Comparison of ENCODE assay signal across 39 cellular contexts in the genomic region with DNA sequence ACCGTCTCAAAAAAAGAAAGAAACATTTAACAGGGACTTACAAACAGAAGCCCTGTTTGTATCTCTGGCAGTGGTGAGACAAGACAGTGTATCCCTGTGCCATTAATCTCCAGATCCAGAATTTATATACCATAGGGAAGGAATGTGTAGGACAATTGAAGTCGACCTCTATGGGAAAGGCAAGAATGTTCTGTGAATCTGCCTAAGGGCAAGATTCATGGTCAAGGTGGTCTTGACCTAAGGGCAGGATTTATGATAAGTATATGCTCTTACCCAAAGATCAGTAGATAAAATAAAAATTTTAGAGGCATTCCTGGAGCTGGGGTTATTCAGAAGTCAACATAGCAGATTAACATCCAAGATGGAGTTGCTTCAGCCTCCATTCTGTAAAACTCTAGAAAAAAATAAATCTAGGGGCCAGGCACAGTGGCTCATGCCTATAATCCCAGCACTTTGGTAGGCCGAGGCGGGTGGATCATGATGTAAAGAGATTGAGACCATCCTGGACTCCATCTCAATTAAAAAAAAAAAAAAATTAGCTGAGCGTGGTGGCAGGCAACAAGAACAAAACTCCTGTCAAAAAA. TPM values are rescaled to one million over a fixed set of nuclear protein-coding genes. Genes with fewer than 3 reads are reported as not detected.
"Had no signal": no experiment of that assay in that cellular context is flagged by ENCODE, and none has a peak within 500 bp of the region (broad histone marks: within the 10 kb centered on the region; RNA-seq: fewer than 3 reads in every experiment).

No MANE protein-coding gene starts in this region.

- H3K36me3 Mint-ChIP-seq: activated CD4-positive, alpha-beta memory T cell treated with anti-CD3 and anti-CD28 coated beads for 36 hours; activated naive CD4-positive, alpha-beta T cell treated with anti-CD3 and anti-CD28 coated beads, Interleukin-2, amount 50 U/mL, for 72 hours; activated naive CD8-positive, alpha-beta T cell treated with anti-CD3 and anti-CD28 coated beads for 36 hours had no signal

- H3K27me3 Mint-ChIP-seq: activated B cell treated with CpG ODN at 0.5 μM for 24 hours; activated CD4-positive, alpha-beta memory T cell treated with anti-CD3 and anti-CD28 coated beads for 36 hours; activated CD4-positive, alpha-beta T cell treated with anti-CD3 and anti-CD28 coated beads for 36 hours; activated CD8-positive, alpha-beta T cell treated with anti-CD3 and anti-CD28 coated beads for 36 hours; activated naive CD8-positive, alpha-beta T cell treated with anti-CD3 and anti-CD28 coated beads for 36 hours; activated T-helper 17 cell treated with anti-CD3 and anti-CD28 coated beads, Interleukin-2, amount 50 U/mL, for 72 hours had no signal

- DNase-seq: activated B cell treated with CpG ODN at 0.5 μM for 24 hours; activated CD4-positive, alpha-beta memory T cell treated with anti-CD3 and anti-CD28 coated beads for 36 hours; activated CD4-positive, alpha-beta T cell treated with anti-CD3 and anti-CD28 coated beads for 36 hours; activated CD4-positive, alpha-beta T cell treated with anti-CD3 and anti-CD28 coated beads for 48 hours; activated CD4-positive, alpha-beta T cell treated with anti-CD3 and anti-CD28 coated beads, Interleukin-2, amount 50 U/mL, for 1 hour; activated CD4-positive, alpha-beta T cell treated with anti-CD3 and anti-CD28 coated beads, Interleukin-2, amount 50 U/mL, for 4 hours; activated CD4-positive, CD25-positive, alpha-beta regulatory T cell treated with anti-CD3 and anti-CD28 coated beads, Interleukin-2, amount 50 U/mL, for 72 hours; activated CD8-positive, alpha-beta memory T cell treated with anti-CD3 and anti-CD28 coated beads, Interleukin-2, amount 50 U/mL, for 4 hours; activated CD8-positive, alpha-beta T cell treated with anti-CD3 and anti-CD28 coated beads for 36 hours; activated effector memory CD4-positive, alpha-beta T cell treated with anti-CD3 and anti-CD28 coated beads, Interleukin-2, amount 50 U/mL, for 16 hours; activated gamma-delta T cell treated with Interleukin-2 at 50 U/mL for 16 hours; activated naive CD4-positive, alpha-beta T cell; activated naive CD4-positive, alpha-beta T cell treated with anti-CD3 and anti-CD28 coated beads for 36 hours; activated naive CD4-positive, alpha-beta T cell treated with anti-CD3 and anti-CD28 coated beads, Interleukin-2, amount 50 U/mL, for 16 hours; activated naive CD8-positive, alpha-beta T cell treated with anti-CD3 and anti-CD28 coated beads for 36 hours; activated T-cell treated with anti-CD3 and anti-CD28 coated beads for 4 hours; activated T-cell treated with anti-CD3 and anti-CD28 coated beads, Interleukin-2, amount 50 U/mL, for 1 hour; activated T-cell treated with anti-CD3 and anti-CD28 coated beads, Interleukin-2, amount 50 U/mL, for 4 hours; activated T-cell treated with anti-CD3 and anti-CD28 coated beads, Interleukin-2, amount 50 U/mL, for 72 hours; adrenal gland; amniotic stem cell; aorta; body of pancreas; brain microvascular endothelial cell; central memory CD4-positive, alpha-beta T cell; T-helper 1 cell; T-helper 2 cell; T-helper 9 cell had no signal

- H3K4me1 Mint-ChIP-seq: activated B cell treated with CpG ODN at 0.5 μM for 24 hours; activated CD4-positive, alpha-beta T cell treated with anti-CD3 and anti-CD28 coated beads for 36 hours; activated naive CD8-positive, alpha-beta T cell treated with anti-CD3 and anti-CD28 coated beads for 36 hours had no signal

- H3K27ac Mint-ChIP-seq: activated B cell treated with CpG ODN at 0.5 μM for 24 hours; activated CD4-positive, alpha-beta memory T cell treated with anti-CD3 and anti-CD28 coated beads for 36 hours; activated CD4-positive, alpha-beta T cell treated with anti-CD3 and anti-CD28 coated beads for 36 hours; activated CD8-positive, alpha-beta T cell treated with anti-CD3 and anti-CD28 coated beads for 36 hours; activated naive CD4-positive, alpha-beta T cell treated with anti-CD3 and anti-CD28 coated beads for 36 hours; activated naive CD4-positive, alpha-beta T cell treated with anti-CD3 and anti-CD28 coated beads, Interleukin-2, amount 50 U/mL, for 72 hours; activated naive CD8-positive, alpha-beta T cell treated with anti-CD3 and anti-CD28 coated beads for 36 hours; activated T-cell treated with anti-CD3 and anti-CD28 coated beads, Interleukin-2, amount 50 U/mL, for 72 hours; activated T-helper 1 cell treated with anti-CD3 and anti-CD28 coated beads, Interleukin-12 subunit alpha, Interleukin-12 subunit beta, Interleukin-2, Interleukin-4 antibody, amounts not matched to agents 30 ng/mL and 10 ng/mL and 1 ng/mL, durations not matched to agents 14 hours and 24 hours and 36 hours; activated T-helper 17 cell treated with anti-CD3 and anti-CD28 coated beads, Interleukin-2, amount 50 U/mL, for 72 hours; T-helper 1 cell treated with Interleukin-12 subunit alpha and Interleukin-12 subunit beta and Interleukin-4 antibody, amounts not matched to agents 30 μg/mL and 1 μg/mL, for 36 hours; T-helper 2 cell treated with Interferon-gamma antibody and Interleukin-4, amounts not matched to agents 5 μg/mL and 100 μg/mL, for 36 hours had no signal

- H3K36me3 ChIP-seq: adrenal gland, brain microvascular endothelial cell, breast epithelium had no signal

- H3K4me3 Mint-ChIP-seq: activated B cell treated with CpG ODN at 0.5 μM for 24 hours; activated CD4-positive, alpha-beta memory T cell treated with anti-CD3 and anti-CD28 coated beads for 36 hours; activated CD4-positive, alpha-beta T cell treated with anti-CD3 and anti-CD28 coated beads for 36 hours; activated CD8-positive, alpha-beta T cell treated with anti-CD3 and anti-CD28 coated beads for 36 hours; activated naive CD4-positive, alpha-beta T cell treated with anti-CD3 and anti-CD28 coated beads for 36 hours; activated naive CD8-positive, alpha-beta T cell treated with anti-CD3 and anti-CD28 coated beads for 36 hours; activated T-cell treated with anti-CD3 and anti-CD28 coated beads, Interleukin-2, amount 50 U/mL, for 4 hours; activated T-cell treated with anti-CD3 and anti-CD28 coated beads, Interleukin-2, amount 50 U/mL, for 72 hours; activated T-helper 1 cell treated with anti-CD3 and anti-CD28 coated beads, Interleukin-12 subunit alpha, Interleukin-12 subunit beta, Interleukin-2, Interleukin-4 antibody, amounts not matched to agents 30 ng/mL and 10 ng/mL and 1 ng/mL, durations not matched to agents 14 hours and 24 hours and 36 hours; activated T-helper 17 cell treated with anti-CD3 and anti-CD28 coated beads, Interleukin-2, amount 50 U/mL, for 72 hours; T-helper 1 cell treated with Interleukin-12 subunit alpha and Interleukin-12 subunit beta and Interleukin-4 antibody, amounts not matched to agents 30 μg/mL and 1 μg/mL, for 36 hours; T-helper 2 cell treated with Interferon-gamma antibody and Interleukin-4, amounts not matched to agents 5 μg/mL and 100 μg/mL, for 36 hours had no signal

- H3K4me1 ChIP-seq: adrenal gland, body of pancreas, breast epithelium had no signal

- H3K9me3 Mint-ChIP-seq: activated B cell treated with CpG ODN at 0.5 μM for 24 hours; activated CD4-positive, alpha-beta memory T cell treated with anti-CD3 and anti-CD28 coated beads for 36 hours; activated CD8-positive, alpha-beta T cell treated with anti-CD3 and anti-CD28 coated beads for 36 hours; activated naive CD4-positive, alpha-beta T cell treated with anti-CD3 and anti-CD28 coated beads for 36 hours; activated naive CD4-positive, alpha-beta T cell treated with anti-CD3 and anti-CD28 coated beads, Interleukin-2, amount 50 U/mL, for 72 hours; activated naive CD8-positive, alpha-beta T cell treated with anti-CD3 and anti-CD28 coated beads for 36 hours; activated T-cell treated with anti-CD3 and anti-CD28 coated beads, Interleukin-2, amount 50 U/mL, for 4 hours; activated T-cell treated with anti-CD3 and anti-CD28 coated beads, Interleukin-2, amount 50 U/mL, for 72 hours; activated T-helper 1 cell treated with anti-CD3 and anti-CD28 coated beads, Interleukin-12 subunit alpha, Interleukin-12 subunit beta, Interleukin-2, Interleukin-4 antibody, amounts not matched to agents 30 ng/mL and 10 ng/mL and 1 ng/mL, durations not matched to agents 14 hours and 24 hours and 36 hours; activated T-helper 17 cell treated with anti-CD3 and anti-CD28 coated beads, Interleukin-2, amount 50 U/mL, for 72 hours; T-helper 1 cell treated with Interleukin-12 subunit alpha and Interleukin-12 subunit beta and Interleukin-4 antibody, amounts not matched to agents 30 μg/mL and 1 μg/mL, for 36 hours; T-helper 2 cell treated with Interferon-gamma antibody and Interleukin-4, amounts not matched to agents 5 μg/mL and 100 μg/mL, for 36 hours had no signal

- H3K9me3 ChIP-seq: adrenal gland, body of pancreas, breast epithelium had no signal

- H3K4me3 ChIP-seq: adrenal gland, body of pancreas, breast epithelium had no signal

- ATAC-seq: activated CD4-positive, alpha-beta T cell treated with anti-CD3 and anti-CD28 coated beads for 36 hours; activated CD8-positive, alpha-beta T cell treated with anti-CD3 and anti-CD28 coated beads for 36 hours; activated naive CD4-positive, alpha-beta T cell treated with anti-CD3 and anti-CD28 coated beads, Interleukin-2, amount 50 U/mL, for 72 hours; activated T-cell treated with anti-CD3 and anti-CD28 coated beads, Interleukin-2, amount 50 U/mL, for 4 hours; activated T-cell treated with anti-CD3 and anti-CD28 coated beads, Interleukin-2, amount 50 U/mL, for 72 hours; activated T-helper 17 cell treated with anti-CD3 and anti-CD28 coated beads, Interleukin-2, amount 50 U/mL, for 72 hours; body of pancreas had no signal

- H3K27ac ChIP-seq: adrenal gland, body of pancreas, brain microvascular endothelial cell, breast epithelium, VCaP had no signal

- H3K27me3 ChIP-seq: adrenal gland, body of pancreas, brain microvascular endothelial cell, breast epithelium had no signal

RNA-seq across cellular contexts. Expression of gene SP7, which starts 22.8 kb away (rescaled TPM):
- total RNA-seq: activated B cell treated with CpG ODN at 0.5 μM for 24 hours; activated CD4-positive, alpha-beta memory T cell treated with anti-CD3 and anti-CD28 coated beads for 36 hours; activated CD4-positive, alpha-beta T cell treated with anti-CD3 and anti-CD28 coated beads for 36 hours; activated CD8-positive, alpha-beta memory T cell treated with anti-CD3 and anti-CD28 coated beads for 36 hours; activated CD8-positive, alpha-beta T cell treated with anti-CD3 and anti-CD28 coated beads for 36 hours; activated naive CD4-positive, alpha-beta T cell treated with anti-CD3 and anti-CD28 coated beads for 36 hours; activated naive CD4-positive, alpha-beta T cell treated with anti-CD3 and anti-CD28 coated beads, Interleukin-2, amount 50 U/mL, for 72 hours; activated naive CD8-positive, alpha-beta T cell treated with anti-CD3 and anti-CD28 coated beads for 36 hours; activated T-cell treated with anti-CD3 and anti-CD28 coated beads, Interleukin-2, amount 50 U/mL, for 4 hours; activated T-cell treated with anti-CD3 and anti-CD28 coated beads, Interleukin-2, amount 50 U/mL, for 72 hours; activated T-helper 1 cell treated with anti-CD3 and anti-CD28 coated beads, Interleukin-12 subunit alpha, Interleukin-12 subunit beta, Interleukin-2, Interleukin-4 antibody, amounts not matched to agents 30 ng/mL and 10 ng/mL and 1 ng/mL, durations not matched to agents 14 hours and 24 hours and 36 hours; activated T-helper 17 cell treated with anti-CD3 and anti-CD28 coated beads, Interleukin-2, amount 50 U/mL, for 72 hours; adrenal gland; astrocyte; body of pancreas; breast epithelium; cardiac septum; cerebellum had no signal
- polyA plus RNA-seq: aorta had no signal
